ENCODE assay signal across 8 cellular contexts in the genomic region with DNA sequence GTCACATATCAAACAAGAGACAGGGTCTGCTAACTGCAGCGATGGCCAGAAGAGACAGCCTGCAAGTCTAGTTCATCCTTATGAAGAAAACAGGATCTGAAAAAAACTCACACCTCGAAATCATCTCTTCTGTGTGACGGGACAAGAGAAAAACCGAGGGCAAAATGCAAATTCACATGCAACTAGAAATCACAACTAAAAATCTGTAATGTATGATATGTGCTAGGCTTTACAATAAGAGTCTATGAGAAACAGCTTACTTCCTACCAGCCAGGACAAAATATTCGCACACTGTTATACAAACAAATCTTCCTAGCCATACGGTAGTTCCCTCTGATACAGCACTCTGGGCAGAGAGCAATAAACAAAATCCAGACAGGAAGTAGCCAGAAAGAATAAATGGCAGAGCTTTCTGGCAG. TPM values are rescaled to one million over a fixed set of nuclear protein-coding genes. Genes with fewer than 3 reads are reported as not detected.
DNase-seq lines count a peak whose midpoint lies in the region; ATAC-seq, FAIRE-seq and TF ChIP-seq lines count a peak whose summit lies in the region.

No MANE protein-coding gene starts in this region.

- peak overlapping the region; percentile 7 to 63 (median 32) for H3K27ac ChIP-seq in Peyer's patch

- no peaks in the 10 kb centered on the region for H3K36me3 ChIP-seq in Peyer's patch

- no peaks in the 10 kb centered on the region for H3K27me3 Mint-ChIP-seq in memory B cell

- DNase-seq in Peyer's patch (no peak), memory B cell (ENCODE audit: low spot score in 2 of 2) (no peak), superior temporal gyrus (ENCODE audit: extremely low spot score) (no peak), NCI-H187 treated with DMSO at 0.1 percent for 48 hours (lab: John Stamatoyannopoulos, UW) (no peak), urothelium cell line (ENCODE audit: low spot score) (no peak), AG08395 (ENCODE audit: low spot score) (no peak)

- H3K27me3 ChIP-seq in Peyer's patch: no peaks in the 10 kb centered on the region

- TF ChIP-seq CTCF in Peyer's patch (IDR thresholded peaks at IDR 0.05): no peak

- peak overlapping the region; percentile 90 for H3K27ac Mint-ChIP-seq in memory B cell

- H3K4me3 ChIP-seq in Peyer's patch: no peak overlapping the region

- H3K4me3 Mint-ChIP-seq in memory B cell: peak overlapping the region; percentile 65

- H3K9me3 Mint-ChIP-seq in memory B cell: no peaks in the 10 kb centered on the region

- peaks cover 0 to 21% (median 9%) of the 10 kb centered on the region in 4 donors for H3K4me1 ChIP-seq in Peyer's patch

- no peak for TF ChIP-seq POLR2A in Peyer's patch (IDR thresholded peaks at IDR 0.05)

- ATAC-seq in GM18861 (IDR thresholded peaks at IDR 0.05; ENCODE audit: unreplicated experiment): peak; percentile 41
- peak; percentile 55 for ATAC-seq in HG02571 (IDR thresholded peaks at IDR 0.05; ENCODE audit: unreplicated experiment)
- peak; percentile 73 for ATAC-seq in memory B cell (ENCODE audit: low read depth)

- H3K9me3 ChIP-seq in Peyer's patch: no peaks in the 10 kb centered on the region

- H3K4me1 Mint-ChIP-seq in memory B cell: peaks cover 47% of the 10 kb centered on the region

- H3K36me3 Mint-ChIP-seq in memory B cell: peaks cover 15% of the 10 kb centered on the region

- no peak for FAIRE-seq in urothelium cell line (lab: Jason Lieb, UNC)

RNA-seq across cellular contexts. Expression of gene ANKRD44, which starts 48.8 kb away (rescaled TPM):
- 100 to 1,000 TPM in 1 of 4 donors, 10 to 100 TPM in 3; 24.8 to 215 (median 32.0) TPM for total RNA-seq in Peyer's patch
